12 cellular contexts compared by ENCODE assay signal in genomic region chr19:51364200-51365106, GRCh38. TPM values are rescaled to one million over a fixed set of nuclear protein-coding genes. Genes with fewer than 3 reads are reported as not detected.
DNase-seq lines count a peak whose midpoint lies in the region; ATAC-seq and TF ChIP-seq lines count a peak whose summit lies in the region.
"Had no signal": no experiment of that assay in that cellular context is flagged by ENCODE, and none has a peak within 500 bp of the region (broad histone marks: within the 10 kb centered on the region; RNA-seq: fewer than 3 reads in every experiment).

No MANE protein-coding gene starts in this region.

- peaks cover 5% of the 10 kb centered on the region for H3K36me3 Mint-ChIP-seq in activated naive CD4-positive, alpha-beta T cell treated with anti-CD3 and anti-CD28 coated beads, Interleukin-2, amount 10 ng/mL, durations not matched to agents 7 days and 5 days

- no peak for TF ChIP-seq CTCF in adrenal gland (IDR thresholded peaks at IDR 0.05)
- no peak for TF ChIP-seq CTCF in upper lobe of right lung (IDR thresholded peaks at IDR 0.05)

- peak overlapping the region; percentile 59 for H3K4me3 Mint-ChIP-seq in activated naive CD4-positive, alpha-beta T cell treated with anti-CD3 and anti-CD28 coated beads, Interleukin-2, amount 10 ng/mL, durations not matched to agents 7 days and 5 days

- peak in 1 of 2 donors; percentile 35 for TF ChIP-seq POLR2A in adrenal gland (IDR thresholded peaks at IDR 0.05)

- intact Hi-C loops in adrenal gland (cut with DNase I) = no loop called here
- intact Hi-C loops in upper lobe of right lung (cut with DNase I) = no loop called here

- no peak for ATAC-seq in upper lobe of right lung
- ATAC-seq in HG02798 (IDR thresholded peaks at IDR 0.05; ENCODE audit: poor library complexity, unreplicated experiment) = no peak

- peak overlapping the region; percentile 12 for H3K27ac Mint-ChIP-seq in activated naive CD4-positive, alpha-beta T cell treated with anti-CD3 and anti-CD28 coated beads, Interleukin-2, amount 10 ng/mL, durations not matched to agents 7 days and 5 days

- H3K36me3 ChIP-seq in adrenal gland (replicated peaks in 1 of 2) = no peaks in the 10 kb centered on the region
- H3K36me3 ChIP-seq in upper lobe of right lung = no peaks in the 10 kb centered on the region
- H3K36me3 ChIP-seq: thoracic aorta had no signal

- CTCF ChIA-PET in activated naive CD4-positive, alpha-beta T cell treated with anti-CD3 and anti-CD28 coated beads, Interleukin-2, amount 10 ng/mL, durations not matched to agents 7 days and 5 days (lab: Charles Lee) = interaction anchor here (1.3 to 1.7 kb wide), 2 partner anchors 10 to 23 kb away, joined by 4 to 6 read pairs; partner anchors contain the start of gene VSIG10L

- H3K27ac ChIP-seq in adrenal gland = peak overlapping the region in 4 of 5 donors; percentile 17 to 96 (median 88)
- peak overlapping the region; percentile 76 for H3K27ac ChIP-seq in layer of hippocampus (ENCODE audit: low read depth, low read length)
- peak overlapping the region; percentile 66 for H3K27ac ChIP-seq in temporal lobe (ENCODE audit: low read depth, low read length)
- no peak overlapping the region for H3K27ac ChIP-seq in upper lobe of right lung

- H3K9me3 Mint-ChIP-seq in activated naive CD4-positive, alpha-beta T cell treated with anti-CD3 and anti-CD28 coated beads, Interleukin-2, amount 10 ng/mL, durations not matched to agents 7 days and 5 days = no peaks in the 10 kb centered on the region

- H3K27me3 Mint-ChIP-seq in activated naive CD4-positive, alpha-beta T cell treated with anti-CD3 and anti-CD28 coated beads, Interleukin-2, amount 10 ng/mL, durations not matched to agents 7 days and 5 days = peaks cover 3% of the 10 kb centered on the region

- DNase-seq in activated naive CD4-positive, alpha-beta T cell treated with anti-CD3 and anti-CD28 coated beads, Interleukin-2, amount 10 ng/mL, durations not matched to agents 7 days and 5 days = no peak
- no peak for DNase-seq in activated naive CD4-positive, alpha-beta T cell (lab: John Stamatoyannopoulos, UW)
- DNase-seq in adrenal gland = peak in 6 of 7 donors; percentile 35 to 78 (median 65)
- no peak for DNase-seq in upper lobe of right lung
- DNase-seq in stimulated activated CD4-positive, alpha-beta T cell treated with anti-CD3 and anti-CD28 coated beads, Interleukin-1b, Interleukin-23, amount 100 ng/mL, for 48 hours = no peak
- DNase-seq: NCI-H69 had no signal

- no peaks in the 10 kb centered on the region for H3K27me3 ChIP-seq in adrenal gland
- H3K27me3 ChIP-seq in layer of hippocampus (ENCODE audit: control insufficient read depth, insufficient read depth, low read length) = no peaks in the 10 kb centered on the region
- H3K27me3 ChIP-seq in upper lobe of right lung = no peaks in the 10 kb centered on the region

- H3K4me3 ChIP-seq in adrenal gland (no peak overlapping the region), upper lobe of right lung (no peak overlapping the region)

- no peaks in the 10 kb centered on the region for H3K9me3 ChIP-seq in adrenal gland (replicated peaks in 1 of 3)
- no peaks in the 10 kb centered on the region for H3K9me3 ChIP-seq in upper lobe of right lung
- H3K9me3 ChIP-seq: thoracic aorta had no signal

- peaks cover 67% of the 10 kb centered on the region for H3K4me1 Mint-ChIP-seq in activated naive CD4-positive, alpha-beta T cell treated with anti-CD3 and anti-CD28 coated beads, Interleukin-2, amount 10 ng/mL, durations not matched to agents 7 days and 5 days

- WGBS in adrenal gland, 4 donors = 65 to 73% (median 68%) methylated on average over 15 of the region's 15 CpGs

- H3K4me1 ChIP-seq in adrenal gland (replicated peaks in 1 of 2) (peaks cover 16 to 46% of the 10 kb centered on the region in 2 donors), upper lobe of right lung (peaks cover 16% of the 10 kb centered on the region)

RNA-seq across cellular contexts. Expression of gene ETFB, which starts 1.7 kb away (rescaled TPM):
- total RNA-seq in adrenal gland (100 to 1,000 TPM; 179 to 470 (median 240) TPM), temporal lobe (28.3 TPM), upper lobe of right lung (54.5 TPM)
- 100 to 1,000 TPM; 110 to 304 (median 159) TPM for polyA plus RNA-seq in adrenal gland

RNA-seq across cellular contexts. Expression of gene CLDND2, which starts 4.3 kb away (rescaled TPM):
- 1 to 10 TPM in 4 of 8 donors, not detected in 4; 1.4 to 2.8 (median 2.3) TPM for total RNA-seq in adrenal gland
- 10 to 100 TPM in 1 of 3 donors, 1 to 10 TPM in 1, under 1 TPM in 1; 0.73 to 11.7 (median 5.5) TPM for polyA plus RNA-seq in adrenal gland
- total RNA-seq in temporal lobe = not detected
- total RNA-seq in upper lobe of right lung = 0.64 TPM
- total RNA-seq: frontal cortex, pulmonary artery endothelial cell, thoracic aorta had no signal

RNA-seq across cellular contexts. Expression of gene NKG7, which starts 8.0 kb away (rescaled TPM):
- total RNA-seq in adrenal gland (1 to 10 TPM; 1.1 to 5.9 (median 2.8) TPM), temporal lobe (not detected), upper lobe of right lung (25.1 TPM)
- 1 to 10 TPM; 1.2 to 5.1 (median 3.6) TPM for polyA plus RNA-seq in adrenal gland
- total RNA-seq: frontal cortex, pulmonary artery endothelial cell had no signal

RNA-seq across cellular contexts. Expression of gene VSIG10L, which starts 22.5 kb away (rescaled TPM):
- total RNA-seq in adrenal gland (1 to 10 TPM; 1.0 to 3.7 (median 2.5) TPM), temporal lobe (0.98 TPM), upper lobe of right lung (2.1 TPM)
- polyA plus RNA-seq in adrenal gland = 1 to 10 TPM; 2.7 to 6.0 (median 4.1) TPM

RNA-seq across cellular contexts. Expression of gene LIM2, which starts 23.3 kb away (rescaled TPM):
- not detected for total RNA-seq in adrenal gland
- not detected for polyA plus RNA-seq in adrenal gland
- not detected for total RNA-seq in temporal lobe
- total RNA-seq in upper lobe of right lung = not detected
- total RNA-seq: frontal cortex, pulmonary artery endothelial cell, thoracic aorta had no signal

Comparison
In these comparisons a context has a peak if more than half of its experiments do, and no peak if none do; other contexts are left out.
1. DNase-seq: peak in adrenal gland (6 of 7); none in activated naive CD4-positive, alpha-beta T cell treated with anti-CD3 and anti-CD28 coated beads, Interleukin-2, amount 10 ng/mL, durations not matched to agents 7 days and 5 days (single experiment), activated naive CD4-positive, alpha-beta T cell (0 of 4), upper lobe of right lung (single experiment) and stimulated activated CD4-positive, alpha-beta T cell treated with anti-CD3 and anti-CD28 coated beads, Interleukin-1b, Interleukin-23, amount 100 ng/mL, for 48 hours (single experiment).